In genomic region chr1:203364013-203364730, GRCh38 we compare ENCODE assay signal across 21 cellular contexts. TPM values are rescaled to one million over a fixed set of nuclear protein-coding genes. Genes with fewer than 3 reads are reported as not detected.
DNase-seq lines count a peak whose midpoint lies in the region; ATAC-seq and TF ChIP-seq lines count a peak whose summit lies in the region.
"Had no signal": no experiment of that assay in that cellular context is flagged by ENCODE, and none has a peak within 500 bp of the region (broad histone marks: within the 10 kb centered on the region; RNA-seq: fewer than 3 reads in every experiment).

No MANE protein-coding gene starts in this region.

- H3K4me3 Mint-ChIP-seq in immature natural killer cell (peak overlapping the region in 3 of 5 donors; percentile 54 to 76 (median 56)), neural progenitor cell (no peak overlapping the region)
- H3K4me3 Mint-ChIP-seq in activated T-cell treated with anti-CD3 and anti-CD28 coated beads, Interleukin-2, amount 50 U/mL, for 24 hours: no peak overlapping the region
- H3K4me3 Mint-ChIP-seq: CD4-positive, CD25-positive, alpha-beta regulatory T cell; naive B cell; T-cell had no signal

- POLR2A ChIA-PET in HEK293 (lab: Yijun Ruan, JAX): no interaction called here

- H3K27ac Mint-ChIP-seq in immature natural killer cell (peak overlapping the region in 4 of 6 donors; percentile 19 to 82 (median 38)), neural progenitor cell (peak overlapping the region; percentile 81)
- no peak overlapping the region for H3K27ac Mint-ChIP-seq in activated T-cell treated with anti-CD3 and anti-CD28 coated beads, Interleukin-2, amount 50 U/mL, for 24 hours
- H3K27ac Mint-ChIP-seq: CD4-positive, CD25-positive, alpha-beta regulatory T cell; naive B cell; progenitor cell of endocrine pancreas; T-cell had no signal

- peak; percentile 43 for DNase-seq in colonic mucosa
- no peak for DNase-seq in immature natural killer cell
- no peak for DNase-seq in neural progenitor cell (ENCODE audit: low spot score)
- no peak for DNase-seq in NCI-H2081 (lab: John Stamatoyannopoulos, UW)
- DNase-seq in activated T-cell treated with anti-CD3 and anti-CD28 coated beads, Interleukin-2, amount 50 U/mL, for 24 hours: no peak
- no peak for DNase-seq in COLO829 (ENCODE audit: low spot score)
- DNase-seq: ACHN; activated CD4-positive, alpha-beta T cell treated with anti-CD3 and anti-CD28 coated beads, Interleukin-2, amount 50 U/mL, for 4 hours; activated naive CD4-positive, alpha-beta T cell; CD4-positive, CD25-positive, alpha-beta regulatory T cell; DMS53; GM23248; naive B cell; NCI-H1694 treated with DMSO at 0.1 percent for 48 hours; NCI-H226; T-cell; thyroid gland had no signal

- no peak for ATAC-seq in HG03045 (IDR thresholded peaks at IDR 0.05; ENCODE audit: unreplicated experiment)
- ATAC-seq: T-cell had no signal

- H3K9me3 Mint-ChIP-seq in immature natural killer cell (no peaks in the 10 kb centered on the region), neural progenitor cell (no peaks in the 10 kb centered on the region)
- no peaks in the 10 kb centered on the region for H3K9me3 Mint-ChIP-seq in activated T-cell treated with anti-CD3 and anti-CD28 coated beads, Interleukin-2, amount 50 U/mL, for 24 hours
- H3K9me3 Mint-ChIP-seq: naive B cell had no signal

- H3K27me3 Mint-ChIP-seq in immature natural killer cell (ENCODE audit: low read depth in 3 of 3): peaks cover 4 to 9% (median 7%) of the 10 kb centered on the region in 3 donors
- H3K27me3 Mint-ChIP-seq in neural progenitor cell (ENCODE audit: insufficient read depth, low read depth): peaks cover 6% of the 10 kb centered on the region
- H3K27me3 Mint-ChIP-seq in activated T-cell treated with anti-CD3 and anti-CD28 coated beads, Interleukin-2, amount 50 U/mL, for 24 hours: peaks cover 32% of the 10 kb centered on the region

- no peaks in the 10 kb centered on the region for H3K27me3 ChIP-seq in colonic mucosa
- peaks cover 3% of the 10 kb centered on the region for H3K27me3 ChIP-seq in neural progenitor cell
- H3K27me3 ChIP-seq: ascending aorta, thyroid gland had no signal

- H3K9ac ChIP-seq in colonic mucosa (ENCODE audit: low read depth in 2 of 2, low read length in 2 of 2) (peak overlapping the region in 1 of 2 donors; percentile 46), neural progenitor cell (no peak overlapping the region)
- H3K9ac ChIP-seq: GM23248 had no signal

- H3K9me3 ChIP-seq in HEK293 (ENCODE audit: control insufficient read depth, insufficient read depth, low read depth, low read length): no peaks in the 10 kb centered on the region
- no peaks in the 10 kb centered on the region for H3K9me3 ChIP-seq in colonic mucosa
- H3K9me3 ChIP-seq in neural progenitor cell (ENCODE audit: low read depth): no peaks in the 10 kb centered on the region
- H3K9me3 ChIP-seq: ascending aorta, thyroid gland had no signal

- no peak overlapping the region for H3K4me2 ChIP-seq in neural progenitor cell

- CTCF ChIA-PET in HEK293 (lab: Yijun Ruan, JAX): interaction anchor here (0.6 to 2.1 kb wide), 2 partner anchors 18 to 97 kb away, joined by 5 to 6 read pairs; no protein-coding TSS in a partner anchor

- peaks cover 5% of the 10 kb centered on the region for H3F3A ChIP-seq in neural progenitor cell (ENCODE audit: low read depth)

- H3K36me3 Mint-ChIP-seq in immature natural killer cell (no peaks in the 10 kb centered on the region), neural progenitor cell (no peaks in the 10 kb centered on the region)
- H3K36me3 Mint-ChIP-seq in activated T-cell treated with anti-CD3 and anti-CD28 coated beads, Interleukin-2, amount 50 U/mL, for 24 hours (ENCODE audit: low read depth): no peaks in the 10 kb centered on the region
- H3K36me3 Mint-ChIP-seq: CD4-positive, CD25-positive, alpha-beta regulatory T cell; naive B cell; T-cell had no signal

- no peak overlapping the region for H3K4me3 ChIP-seq in HEK293 (ENCODE audit: low read depth, low read length)
- H3K4me3 ChIP-seq in colonic mucosa: no peak overlapping the region
- H3K4me3 ChIP-seq in neural progenitor cell: no peak overlapping the region
- H3K4me3 ChIP-seq: ascending aorta, GM23248, thyroid gland had no signal

- intact Hi-C loops in colonic mucosa (cut with DNase I): no loop called here

- H3K27ac ChIP-seq in HEK293 (ENCODE audit: extremely low read depth, low read depth, low read length): no peak overlapping the region
- H3K27ac ChIP-seq in colonic mucosa: peak overlapping the region; percentile 12
- no peak overlapping the region for H3K27ac ChIP-seq in neural progenitor cell
- H3K27ac ChIP-seq: ascending aorta, GM23248, thyroid gland had no signal

- no peaks in the 10 kb centered on the region for H3K79me2 ChIP-seq in neural progenitor cell (ENCODE audit: low read depth)

- H4K20me1 ChIP-seq in neural progenitor cell (ENCODE audit: low read depth): no peaks in the 10 kb centered on the region

- no peak overlapping the region for H2AFZ ChIP-seq in neural progenitor cell (replicated peaks)
- H2AFZ ChIP-seq: GM23248 had no signal

- H3K4me1 ChIP-seq in HEK293 (ENCODE audit: control insufficient read depth, insufficient read depth, low read length) (no peaks in the 10 kb centered on the region), colonic mucosa (peaks cover 4% of the 10 kb centered on the region), neural progenitor cell (peaks cover 25% of the 10 kb centered on the region)

- H3K36me3 ChIP-seq in HEK293 (ENCODE audit: control insufficient read depth in 2 of 2, insufficient read depth in 1 of 2, low read length in 2 of 2): no peaks in the 10 kb centered on the region
- H3K36me3 ChIP-seq in colonic mucosa: no peaks in the 10 kb centered on the region
- no peaks in the 10 kb centered on the region for H3K36me3 ChIP-seq in neural progenitor cell
- H3K36me3 ChIP-seq: ascending aorta, thyroid gland had no signal

- no peak for TF ChIP-seq CTCF in HEK293 (tag by site-specific recombination; IDR thresholded peaks at IDR 0.05)
- no peak for TF ChIP-seq CTCF in colonic mucosa (IDR thresholded peaks at IDR 0.05)
- TF ChIP-seq CTCF in neural progenitor cell (IDR thresholded peaks at IDR 0.05): no peak

- peaks cover 15 to 17% of the 10 kb centered on the region in 2 donors for H3K4me1 Mint-ChIP-seq in immature natural killer cell
- H3K4me1 Mint-ChIP-seq in neural progenitor cell: peaks cover 39% of the 10 kb centered on the region
- no peaks in the 10 kb centered on the region for H3K4me1 Mint-ChIP-seq in activated T-cell treated with anti-CD3 and anti-CD28 coated beads, Interleukin-2, amount 50 U/mL, for 24 hours (ENCODE audit: low read depth)
- H3K4me1 Mint-ChIP-seq: CD4-positive, CD25-positive, alpha-beta regulatory T cell; T-cell had no signal

TF ChIP-seq in HEK293, 187 proteins besides CTCF, POLR2A, EP300 and RAD21:
- TF ChIP-seq KLF10 (tag by site-specific recombination; IDR thresholded peaks at IDR 0.05) (no peak), TRIM28 (IDR thresholded peaks at IDR 0.05; ENCODE audit: borderline replicate concordance, low read length) (peak; percentile 65)
TF ChIP-seq in HEK293: peak in this region for 1.

RNA-seq across cellular contexts. Expression of gene FMOD, which starts 13.2 kb away (rescaled TPM):
- total RNA-seq in colonic mucosa (10 to 100 TPM; 38.6 to 49.3 TPM), neural progenitor cell (ENCODE audit: low replicate concordance) (0.19 TPM in 1 of 2 replicates, not detected in the other)
- polyA plus RNA-seq in immature natural killer cell: not detected
- total RNA-seq: CD4-positive, CD25-positive, alpha-beta regulatory T cell had no signal
- polyA plus RNA-seq: CD4-positive, CD25-positive, alpha-beta regulatory T cell had no signal

RNA-seq across cellular contexts. Expression of gene BTG2, which starts 58.9 kb away (rescaled TPM):
- 10 to 100 TPM; 66.4 to 88.0 TPM for total RNA-seq in colonic mucosa
- polyA plus RNA-seq in immature natural killer cell: 100 to 1,000 TPM; 112 to 147 (median 127) TPM
- 26.5 and 47.6 TPM in 2 replicates for total RNA-seq in neural progenitor cell (ENCODE audit: low replicate concordance)

Comparison
In these comparisons a context has a peak if more than half of its experiments do, and no peak if none do; other contexts are left out.
1. H3K4me3 Mint-ChIP-seq: peak in immature natural killer cell (3 of 5); none in neural progenitor cell (single experiment) and activated T-cell treated with anti-CD3 and anti-CD28 coated beads, Interleukin-2, amount 50 U/mL, for 24 hours (single experiment).
2. RNA of gene FMOD, which starts 13.2 kb away (total RNA-seq): 38.6 to 49.3 TPM in colonic mucosa; 0.19 TPM in neural progenitor cell; every median in the first group is over 10 times any median in the second.